ENCODE assay signal across 15 cellular contexts in genomic region chr21:45054162-45054926, GRCh38.
"Had no signal": no experiment of that assay in that cellular context is flagged by ENCODE, and none has a peak within 500 bp of the region (broad histone marks: within the 10 kb centered on the region; RNA-seq: fewer than 3 reads in every experiment).

No MANE protein-coding gene starts in this region.

- H3K9me3 Mint-ChIP-seq: activated CD4-positive, alpha-beta memory T cell treated with anti-CD3 and anti-CD28 coated beads for 36 hours; activated naive CD4-positive, alpha-beta T cell treated with anti-CD3 and anti-CD28 coated beads for 36 hours; memory B cell; nephron had no signal

- H3K4me1 ChIP-seq: body of pancreas had no signal

- H3K4me3 Mint-ChIP-seq: activated CD4-positive, alpha-beta memory T cell treated with anti-CD3 and anti-CD28 coated beads for 36 hours; activated naive CD4-positive, alpha-beta T cell treated with anti-CD3 and anti-CD28 coated beads for 36 hours; memory B cell; nephron had no signal

- H3K9me3 ChIP-seq: body of pancreas, esophagus squamous epithelium, gastrocnemius medialis, thoracic aorta, upper lobe of left lung had no signal

- DNase-seq: activated CD4-positive, alpha-beta memory T cell treated with anti-CD3 and anti-CD28 coated beads for 36 hours; activated CD4-positive, alpha-beta T cell treated with anti-CD3 and anti-CD28 coated beads for 48 hours; activated naive CD4-positive, alpha-beta T cell treated with anti-CD3 and anti-CD28 coated beads for 36 hours; activated T-cell treated with anti-CD3 and anti-CD28 coated beads, Interleukin-2, amount 50 U/mL, for 48 hours; body of pancreas; dorsolateral prefrontal cortex; esophagus squamous epithelium; hippocampal formation; stimulated activated CD4-positive, alpha-beta T cell treated with anti-CD3 and anti-CD28 coated beads, Interleukin-4, amount 100 ng/mL, for 24 hours; stimulated activated naive CD4-positive, alpha-beta T cell treated with Interleukin-2 at 50 U/mL for 16 hours had no signal

- ATAC-seq: body of pancreas, gastrocnemius medialis had no signal

- H3K27me3 ChIP-seq: gastrocnemius medialis, upper lobe of left lung had no signal

- H3K27ac Mint-ChIP-seq: activated CD4-positive, alpha-beta memory T cell treated with anti-CD3 and anti-CD28 coated beads for 36 hours; activated naive CD4-positive, alpha-beta T cell treated with anti-CD3 and anti-CD28 coated beads for 36 hours; memory B cell; nephron had no signal

- H3K27ac ChIP-seq: body of pancreas, dorsolateral prefrontal cortex, esophagus squamous epithelium, upper lobe of left lung had no signal

- H3K36me3 Mint-ChIP-seq: activated CD4-positive, alpha-beta memory T cell treated with anti-CD3 and anti-CD28 coated beads for 36 hours; memory B cell had no signal

- H3K4me3 ChIP-seq: body of pancreas, dorsolateral prefrontal cortex, esophagus squamous epithelium, gastrocnemius medialis, thoracic aorta, upper lobe of left lung had no signal

- H3K36me3 ChIP-seq: esophagus squamous epithelium, gastrocnemius medialis, thoracic aorta, upper lobe of left lung had no signal
